ENCODE assay signal across 1 cellular context in genomic region chr11:68213555-68214172, GRCh38.
TF ChIP-seq lines count a peak whose summit lies in the region.

No MANE protein-coding gene starts in this region.

TF ChIP-seq in HepG2, 621 proteins besides CTCF, POLR2A, EP300 and RAD21 (continued from another document and continues in another):
- TF ChIP-seq MXD1 (CRISPR knock-in tag; IDR thresholded peaks at IDR 0.05) (no peak; the same call in 1 of the 2 replicates), IKZF5 (CRISPR knock-in tag; IDR thresholded peaks at IDR 0.05) (peak; percentile 62), ZNF333 (CRISPR knock-in tag; IDR thresholded peaks at IDR 0.05; ENCODE audit: borderline replicate concordance) (peak; percentile 59; the same call in 1 of the 2 replicates), HOXA5 (CRISPR knock-in tag; IDR thresholded peaks at IDR 0.05) (peak; percentile 91), IRF9 (CRISPR knock-in tag; IDR thresholded peaks at IDR 0.05; ENCODE audit: borderline replicate concordance) (peak; percentile 73; the same call in 1 of the 2 replicates), PCBP1 (IDR thresholded peaks at IDR 0.05; ENCODE audit: borderline replicate concordance, low read depth, low read length) (peak; percentile 99), ZNF329 (CRISPR knock-in tag; IDR thresholded peaks at IDR 0.05; ENCODE audit: low read depth) (no peak), ZNF780A (CRISPR knock-in tag; IDR thresholded peaks at IDR 0.05) (peak; percentile 45; the same call in 1 of the 2 replicates), SRSF1 (optimal IDR thresholded peaks at IDR 0.05; ENCODE audit: low read depth, low read length) (peak; percentile 90), ARID4A (CRISPR knock-in tag; IDR thresholded peaks at IDR 0.05; ENCODE audit: borderline replicate concordance) (peak; percentile 64; the same call in 1 of the 2 replicates), HNF4G (IDR thresholded peaks at IDR 0.05; ENCODE audit: borderline replicate concordance, low read depth, low read length) (no peak), HNF4G (CRISPR knock-in tag; IDR thresholded peaks at IDR 0.05; ENCODE audit: borderline replicate concordance, low read depth) (0 out of 2 replicates have a peak, but pooled peaks have one; percentile 19), REPIN1 (CRISPR knock-in tag; IDR thresholded peaks at IDR 0.05; ENCODE audit: borderline replicate concordance, low read depth) (peak; percentile 65), ZNF484 (CRISPR knock-in tag; IDR thresholded peaks at IDR 0.05; ENCODE audit: borderline replicate concordance, low read depth) (no peak), KMT2A (CRISPR knock-in tag; IDR thresholded peaks at IDR 0.05) (0 out of 2 replicates have a peak, but pooled peaks have one; percentile 22), HDAC2 (CRISPR knock-in tag; IDR thresholded peaks at IDR 0.05) (0 out of 2 replicates have a peak, but pooled peaks have one; percentile 36), HNF1B (CRISPR knock-in tag; IDR thresholded peaks at IDR 0.05) (no peak), ZEB1 (IDR thresholded peaks at IDR 0.05; ENCODE audit: insufficient replicate concordance, low read depth) (peak; percentile 40), PITX1 (CRISPR knock-in tag; IDR thresholded peaks at IDR 0.05) (0 out of 2 replicates have a peak, but pooled peaks have one; percentile 23), ATF7-NPFF (CRISPR knock-in tag; IDR thresholded peaks at IDR 0.05; ENCODE audit: low read depth) (peak; percentile 62), ZNF781 (CRISPR knock-in tag; IDR thresholded peaks at IDR 0.05; ENCODE audit: borderline replicate concordance, not compliant biosample characterization) (peak; percentile 25), ZSCAN20 (CRISPR knock-in tag; IDR thresholded peaks at IDR 0.05; ENCODE audit: borderline replicate concordance) (peak; percentile 72; the same call in 1 of the 2 replicates), ZNF430 (CRISPR knock-in tag; IDR thresholded peaks at IDR 0.05) (peak; percentile 61; the same call in 1 of the 2 replicates), MTA1 (CRISPR knock-in tag; IDR thresholded peaks at IDR 0.05; ENCODE audit: borderline replicate concordance) (peak; percentile 93; the same call in 1 of the 2 replicates), MYPOP (CRISPR knock-in tag; IDR thresholded peaks at IDR 0.05) (no peak), ZNF235 (CRISPR knock-in tag; IDR thresholded peaks at IDR 0.05; ENCODE audit: borderline replicate concordance) (peak; percentile 25; the same call in 1 of the 2 replicates), ZNF556 (CRISPR knock-in tag; IDR thresholded peaks at IDR 0.05; ENCODE audit: borderline replicate concordance) (peak; percentile 47; the same call in 1 of the 2 replicates), ZNF496 (CRISPR knock-in tag; IDR thresholded peaks at IDR 0.05; ENCODE audit: insufficient replicate concordance) (no peak), ATF7 (IDR thresholded peaks at IDR 0.05) (no peak), ATF7 (CRISPR knock-in tag; IDR thresholded peaks at IDR 0.05) (no peak), MEF2D (CRISPR knock-in tag; IDR thresholded peaks at IDR 0.05) (no peak), MXD3 (CRISPR knock-in tag; IDR thresholded peaks at IDR 0.05) (peak; percentile 64), ZNF652 (CRISPR knock-in tag; IDR thresholded peaks at IDR 0.05; ENCODE audit: borderline replicate concordance, low read depth) (no peak), ZNF121 (CRISPR knock-in tag; IDR thresholded peaks at IDR 0.05) (0 out of 2 replicates have a peak, but pooled peaks have one; percentile 34), ZZZ3 (CRISPR knock-in tag; IDR thresholded peaks at IDR 0.05; ENCODE audit: borderline replicate concordance) (no peak), SPEN (CRISPR knock-in tag; IDR thresholded peaks at IDR 0.05; ENCODE audit: low read depth) (peak; percentile 67), ZNF7 (CRISPR knock-in tag; IDR thresholded peaks at IDR 0.05) (no peak), SP4 (CRISPR knock-in tag; IDR thresholded peaks at IDR 0.05) (peak; percentile 62), LRRFIP1 (CRISPR knock-in tag; conservative IDR thresholded peaks at IDR 0.05) (no peak), NFE2 (CRISPR knock-in tag; IDR thresholded peaks at IDR 0.05) (no peak), ZNF101 (CRISPR knock-in tag; IDR thresholded peaks at IDR 0.05; ENCODE audit: borderline replicate concordance, low read depth) (no peak), PRPF4 (IDR thresholded peaks at IDR 0.05; ENCODE audit: low read depth, low read length, poor library complexity, severe bottlenecking) (no peak), ZNF740 (CRISPR knock-in tag; IDR thresholded peaks at IDR 0.05) (peak; percentile 76; the same call in 1 of the 2 replicates), ZNF17 (CRISPR knock-in tag; IDR thresholded peaks at IDR 0.05) (no peak), ZNF136 (CRISPR knock-in tag; IDR thresholded peaks at IDR 0.05; ENCODE audit: low read depth) (no peak), ZNF589 (CRISPR knock-in tag; conservative IDR thresholded peaks at IDR 0.05) (peak; percentile 61; the same call in 1 of the 2 replicates), ATF4 (CRISPR knock-in tag; IDR thresholded peaks at IDR 0.05) (peak in 1 of 2 experiments; percentile 29; a peak in 1 of 4 replicates), PREB (CRISPR knock-in tag; IDR thresholded peaks at IDR 0.05) (no peak), ZSCAN21 (CRISPR knock-in tag; IDR thresholded peaks at IDR 0.05; ENCODE audit: borderline replicate concordance) (peak; percentile 90), ARNTL (CRISPR knock-in tag; IDR thresholded peaks at IDR 0.05) (0 out of 2 replicates have a peak, but pooled peaks have one; percentile 13), CENPBD1 (CRISPR knock-in tag; IDR thresholded peaks at IDR 0.05; ENCODE audit: borderline replicate concordance, low read depth) (no peak), ZNF720 (CRISPR knock-in tag; IDR thresholded peaks at IDR 0.05) (no peak), ONECUT2 (CRISPR knock-in tag; IDR thresholded peaks at IDR 0.05) (no peak), HNRNPK (IDR thresholded peaks at IDR 0.05; ENCODE audit: low read depth, low read length, poor library complexity, severe bottlenecking) (peak; percentile 87)
